8 cellular contexts compared by ENCODE assay signal in the genomic region with DNA sequence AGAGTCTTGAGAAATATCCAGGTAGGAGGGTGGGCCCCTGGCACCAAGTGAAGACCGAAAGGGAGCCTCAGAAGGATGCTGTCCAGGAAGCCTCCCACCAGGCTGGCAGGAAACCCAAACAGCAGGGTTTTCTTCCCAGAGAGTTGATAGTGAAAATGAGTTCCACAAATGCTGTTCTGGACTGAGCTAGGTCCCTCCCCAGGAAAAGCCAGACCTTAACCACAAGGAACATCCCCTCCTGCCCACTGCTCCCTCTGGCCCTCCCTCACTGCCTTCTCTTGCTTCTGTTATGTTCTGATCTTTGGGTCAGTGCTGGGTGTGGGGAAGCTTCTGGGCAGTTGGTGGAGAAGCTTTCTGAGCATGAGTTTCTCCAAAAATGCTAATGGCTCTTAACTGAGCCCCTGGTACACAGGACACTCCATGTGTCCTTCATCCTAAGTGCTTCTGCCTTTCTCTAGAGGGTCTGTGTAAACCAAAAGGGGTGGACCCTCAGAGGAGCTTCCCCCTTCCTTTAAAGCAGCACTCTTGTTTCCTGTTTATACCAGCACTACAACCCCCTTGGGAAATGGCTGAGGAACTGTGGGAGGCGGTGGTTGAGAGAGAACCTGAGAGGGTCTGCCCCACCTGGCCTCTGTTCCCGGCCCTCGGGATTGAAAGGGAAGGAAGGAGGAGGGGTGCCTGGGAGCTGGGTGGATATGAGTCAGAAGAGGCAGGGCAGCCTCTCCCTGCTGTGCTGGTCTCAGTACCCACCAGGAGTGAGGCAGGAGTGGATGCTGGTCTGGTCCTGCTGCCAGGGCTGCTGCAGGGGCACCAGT. TPM values are rescaled to one million over a fixed set of nuclear protein-coding genes. Genes with fewer than 3 reads are reported as not detected.
DNase-seq lines count a peak whose midpoint lies in the region; ATAC-seq and TF ChIP-seq lines count a peak whose summit lies in the region.

No MANE protein-coding gene starts in this region.

- no peaks in the 10 kb centered on the region for H3K36me3 Mint-ChIP-seq in activated naive CD4-positive, alpha-beta T cell treated with anti-CD3 and anti-CD28 coated beads, Interleukin-2, amount 50 U/mL, for 24 hours

- H3K27ac ChIP-seq in RWPE1 (peak overlapping the region; percentile 21), skin epidermis (peak overlapping the region in 15 of 21 experiments; percentile 2 to 78 (median 47))

- CTCF ChIA-PET in RWPE1 (lab: Yijun Ruan, JAX) = interaction anchor here (0.6 to 1.0 kb wide), 2 partner anchors 42 to 85 kb away, joined by 3 read pairs; a partner anchor contains a TSS

- no peaks in the 10 kb centered on the region for H3K9me3 Mint-ChIP-seq in activated naive CD4-positive, alpha-beta T cell treated with anti-CD3 and anti-CD28 coated beads, Interleukin-2, amount 50 U/mL, for 24 hours

- TF ChIP-seq CTCF in RWPE1 (conservative IDR thresholded peaks at IDR 0.05; ENCODE audit: low read depth) (no peak), fibroblast of villous mesenchyme (IDR thresholded peaks at IDR 0.05; ENCODE audit: insufficient read depth, low read depth, low read length) (no peak)

- peak overlapping the region; percentile 87 for H3K27ac Mint-ChIP-seq in activated naive CD4-positive, alpha-beta T cell treated with anti-CD3 and anti-CD28 coated beads, Interleukin-2, amount 50 U/mL, for 24 hours

- H3K4me3 Mint-ChIP-seq in activated naive CD4-positive, alpha-beta T cell treated with anti-CD3 and anti-CD28 coated beads, Interleukin-2, amount 50 U/mL, for 24 hours = no peak overlapping the region

- H3K4me1 Mint-ChIP-seq in activated naive CD4-positive, alpha-beta T cell treated with anti-CD3 and anti-CD28 coated beads, Interleukin-2, amount 50 U/mL, for 24 hours = peaks cover 77% of the 10 kb centered on the region

- H3K4me3 ChIP-seq in fibroblast of villous mesenchyme (ENCODE audit: low read depth, low read length) (peak overlapping the region; percentile 21), skin epidermis (no peak overlapping the region)

- DNase-seq in activated naive CD4-positive, alpha-beta T cell treated with anti-CD3 and anti-CD28 coated beads, Interleukin-2, amount 50 U/mL, for 16 hours = no peak
- DNase-seq in RWPE1 (ENCODE audit: low spot score) = peak; percentile 74
- peak; percentile 57 for DNase-seq in fibroblast of villous mesenchyme (ENCODE audit: low read depth)
- no peak for DNase-seq in NCI-H446 treated with DMSO at 0.1 percent for 48 hours (lab: John Stamatoyannopoulos, UW)

- POLR2A ChIA-PET in RWPE1 (lab: Yijun Ruan, JAX; ENCODE audit: low non-redundant PET) = no interaction called here

- no peaks in the 10 kb centered on the region for H3K27me3 Mint-ChIP-seq in activated naive CD4-positive, alpha-beta T cell treated with anti-CD3 and anti-CD28 coated beads, Interleukin-2, amount 50 U/mL, for 24 hours

- ATAC-seq in HG03175 (IDR thresholded peaks at IDR 0.05; ENCODE audit: unreplicated experiment) (no peak), HG03159 (IDR thresholded peaks at IDR 0.05; ENCODE audit: unreplicated experiment) (no peak)

RNA-seq across cellular contexts. Expression of a gene that starts 42.0 kb away (rescaled TPM):
- total RNA-seq in fibroblast of villous mesenchyme = 20.9 and 32.4 TPM in 2 replicates

RNA-seq across cellular contexts. Expression of a gene that starts 49.0 kb away (rescaled TPM):
- total RNA-seq in fibroblast of villous mesenchyme = 79.6 and 121 TPM in 2 replicates

RNA-seq across cellular contexts. Expression of a gene that starts 55.9 kb away (rescaled TPM):
- total RNA-seq in fibroblast of villous mesenchyme = 110 and 153 TPM in 2 replicates

Comparison
In these comparisons a context has a peak if more than half of its experiments do, and no peak if none do; other contexts are left out.
1. DNase-seq: peak in RWPE1 (single experiment) and fibroblast of villous mesenchyme (single experiment); none in activated naive CD4-positive, alpha-beta T cell treated with anti-CD3 and anti-CD28 coated beads, Interleukin-2, amount 50 U/mL, for 16 hours (single experiment) and NCI-H446 treated with DMSO at 0.1 percent for 48 hours (single experiment).